30 cellular contexts compared by ENCODE assay signal in genomic region chr17:70081885-70082284, GRCh38. TPM values are rescaled to one million over a fixed set of nuclear protein-coding genes. Genes with fewer than 3 reads are reported as not detected.
"Had no signal": no experiment of that assay in that cellular context is flagged by ENCODE, and none has a peak within 500 bp of the region (broad histone marks: within the 10 kb centered on the region; RNA-seq: fewer than 3 reads in every experiment).

No MANE protein-coding gene starts in this region.

- DNase-seq: activated CD4-positive, alpha-beta T cell treated with anti-CD3 and anti-CD28 coated beads, Interleukin-2, amount 10 ng/mL, durations not matched to agents 24 days and 14 days; activated CD4-positive, alpha-beta T cell treated with anti-CD3 and anti-CD28 coated beads, Interleukin-2, amount 50 U/mL, for 4 hours; activated CD8-positive, alpha-beta memory T cell treated with anti-CD3 and anti-CD28 coated beads, Interleukin-2, amount 50 U/mL, for 4 hours; activated CD8-positive, alpha-beta T cell treated with anti-CD3 and anti-CD28 coated beads for 36 hours; activated gamma-delta T cell treated with Interleukin-2 at 50 U/mL for 16 hours; activated naive CD4-positive, alpha-beta T cell treated with anti-CD3 and anti-CD28 coated beads for 36 hours; activated naive CD8-positive, alpha-beta T cell treated with anti-CD3 and anti-CD28 coated beads, Interleukin-2, amount 50 U/mL, for 24 hours; activated T-cell treated with anti-CD3 and anti-CD28 coated beads for 4 hours; activated T-cell treated with anti-CD3 and anti-CD28 coated beads, Interleukin-2, amount 50 U/mL, for 4 hours; anterior cingulate cortex; Kasumi-1; KG1; NCI-H1092 treated with DMSO at 0.1 percent for 48 hours; NCI-H146; NCI-H187; NCI-H2029 treated with DMSO at 0.1 percent for 48 hours; NCI-H2107; NCI-H2171; NCI-H510A; NCI-H526; NCI-H748 treated with DMSO at 0.1 percent for 48 hours; NK-92 treated with Interleukin-12 subunit alpha and Interleukin-12 subunit beta, amount 100 ng/mL, for 24 hours; PC-3; Peyer's patch; RPMI8226; SHP77 treated with DMSO at 0.1 percent for 48 hours; SK-N-SH had no signal

- H3K4me3 ChIP-seq: Peyer's patch, SJSA1 had no signal

- FAIRE-seq: TTC549 had no signal

- H3K27ac ChIP-seq: Peyer's patch, SJSA1 had no signal

- H3K27me3 ChIP-seq: Peyer's patch, SJSA1 had no signal

- H3K4me2 ChIP-seq: SK-N-SH had no signal

- H3K36me3 ChIP-seq: Peyer's patch, SJSA1 had no signal

- H3K9me3 ChIP-seq: Peyer's patch, SK-N-SH had no signal

- H3K4me1 ChIP-seq: Peyer's patch, SJSA1 had no signal

- H3K9ac ChIP-seq: SK-N-SH had no signal

- ATAC-seq: activated CD8-positive, alpha-beta T cell treated with anti-CD3 and anti-CD28 coated beads for 36 hours; activated naive CD8-positive, alpha-beta T cell treated with anti-CD3 and anti-CD28 coated beads, Interleukin-2, amount 50 U/mL, for 24 hours; activated T-cell treated with anti-CD3 and anti-CD28 coated beads, Interleukin-2, amount 50 U/mL, for 4 hours; PC-3 had no signal

RNA-seq across cellular contexts. Expression of gene KCNJ16, which starts 6.9 kb away (rescaled TPM):
- total RNA-seq: activated CD4-positive, alpha-beta T cell treated with anti-CD3 and anti-CD28 coated beads, Interleukin-2, amount 10 ng/mL, durations not matched to agents 24 days and 14 days; activated CD8-positive, alpha-beta T cell treated with anti-CD3 and anti-CD28 coated beads for 36 hours; activated naive CD4-positive, alpha-beta T cell treated with anti-CD3 and anti-CD28 coated beads for 36 hours; activated T-cell treated with anti-CD3 and anti-CD28 coated beads, Interleukin-2, amount 50 U/mL, for 4 hours; activated T-helper 1 cell treated with anti-CD3 and anti-CD28 coated beads, Interleukin-12 subunit alpha, Interleukin-12 subunit beta, Interleukin-2, Interleukin-4 antibody, amounts not matched to agents 30 ng/mL and 10 ng/mL and 1 ng/mL, durations not matched to agents 14 hours and 24 hours and 36 hours; PC-3; SJSA1 had no signal
- polyA plus RNA-seq: SK-N-SH had no signal
